ENCODE assay signal across 13 cellular contexts in genomic region chr9:105138306-105138801, GRCh38.
DNase-seq lines count a peak whose midpoint lies in the region; ATAC-seq and TF ChIP-seq lines count a peak whose summit lies in the region.
"Had no signal": no experiment of that assay in that cellular context is flagged by ENCODE, and none has a peak within 500 bp of the region (broad histone marks: within the 10 kb centered on the region; RNA-seq: fewer than 3 reads in every experiment).

No MANE protein-coding gene starts in this region.

- no peak overlapping the region for H3K14ac ChIP-seq in neuronal stem cell (ENCODE audit: low read length)

- no peaks in the 10 kb centered on the region for H3K36me3 Mint-ChIP-seq in activated T-cell treated with anti-CD3 and anti-CD28 coated beads, Interleukin-2, amount 50 U/mL, for 72 hours (ENCODE audit: insufficient read depth in 2 of 2)

- no peak overlapping the region for H3K4me3 Mint-ChIP-seq in activated T-cell treated with anti-CD3 and anti-CD28 coated beads, Interleukin-2, amount 50 U/mL, for 72 hours

- peak overlapping the region; percentile 31 for H2AFZ ChIP-seq in neuronal stem cell (ENCODE audit: low read length)

- no peak overlapping the region for H2BK12ac ChIP-seq in neuronal stem cell (ENCODE audit: low read length)

- no peaks in the 10 kb centered on the region for H3K27me3 Mint-ChIP-seq in activated T-cell treated with anti-CD3 and anti-CD28 coated beads, Interleukin-2, amount 50 U/mL, for 72 hours (ENCODE audit: low read depth)

- H4K91ac ChIP-seq in neuronal stem cell (ENCODE audit: low read depth, low read length, poor library complexity), result no peak overlapping the region

- no peaks in the 10 kb centered on the region for H3K9me3 Mint-ChIP-seq in activated T-cell treated with anti-CD3 and anti-CD28 coated beads, Interleukin-2, amount 50 U/mL, for 72 hours

- H2BK120ac ChIP-seq in neuronal stem cell (ENCODE audit: low read depth, low read length), result no peak overlapping the region

- no peak for TF ChIP-seq CTCF in foreskin fibroblast (IDR thresholded peaks at IDR 0.05; ENCODE audit: low read depth, low read length)

- H3K9ac ChIP-seq in ES-I3 (ENCODE audit: low read depth, low read length) (peak overlapping the region; percentile 4; the same call in 1 of the 2 replicates), neuronal stem cell (ENCODE audit: low read depth, low read length, poor library complexity) (no peak overlapping the region)

- no peak overlapping the region for H2BK5ac ChIP-seq in neuronal stem cell (ENCODE audit: low read length)

- H3K4me1 ChIP-seq in ES-I3 (ENCODE audit: insufficient read depth, low read length), result peaks cover 27% of the 10 kb centered on the region
- peaks cover 11 to 16% of the 10 kb centered on the region in 2 donors for H3K4me1 ChIP-seq in neuronal stem cell (ENCODE audit: control insufficient read depth in 2 of 2, insufficient read depth in 1 of 2, low read depth in 1 of 2, low read length in 2 of 2)

- H3K9me3 ChIP-seq in ES-I3 (ENCODE audit: control insufficient read depth, insufficient read depth, low read length), result no peaks in the 10 kb centered on the region
- no peaks in the 10 kb centered on the region for H3K9me3 ChIP-seq in neuronal stem cell (replicated peaks in 1 of 2; ENCODE audit: control insufficient read depth in 2 of 2, insufficient read depth in 1 of 2, low read depth in 1 of 2, low read length in 2 of 2)

- H3K36me3 ChIP-seq in ES-I3 (ENCODE audit: insufficient read depth, low read length), result no peaks in the 10 kb centered on the region
- no peaks in the 10 kb centered on the region for H3K36me3 ChIP-seq in neuronal stem cell (replicated peaks in 1 of 2; ENCODE audit: control insufficient read depth in 2 of 2, insufficient read depth in 2 of 2, low read length in 2 of 2)
- H3K36me3 ChIP-seq: cardiac muscle cell had no signal

- H3K4me3 ChIP-seq in foreskin fibroblast (ENCODE audit: low read depth in 1 of 2, low read length in 2 of 2), result no peak overlapping the region
- H3K4me3 ChIP-seq in neuronal stem cell (ENCODE audit: low read length in 2 of 2), result no peak overlapping the region
- H3K4me3 ChIP-seq: cardiac muscle cell had no signal

- no peaks in the 10 kb centered on the region for H3K27me3 ChIP-seq in neuronal stem cell (ENCODE audit: control insufficient read depth in 3 of 3, insufficient read depth in 3 of 3, low read depth in 1 of 3, low read length in 3 of 3)
- H3K27me3 ChIP-seq: cardiac muscle cell had no signal

- peak overlapping the region; percentile 11 for H3K27ac ChIP-seq in neuronal stem cell (replicated peaks; ENCODE audit: low read length)
- H3K27ac ChIP-seq: C4-2B, cardiac muscle cell had no signal

- no peaks in the 10 kb centered on the region for H3K79me1 ChIP-seq in neuronal stem cell (ENCODE audit: low read depth, low read length)

- H3K23ac ChIP-seq in neuronal stem cell (ENCODE audit: low read depth, low read length, poor library complexity), result no peak overlapping the region

- H4K8ac ChIP-seq in neuronal stem cell (ENCODE audit: low read depth, low read length), result no peak overlapping the region

- H3K27ac Mint-ChIP-seq in activated T-cell treated with anti-CD3 and anti-CD28 coated beads, Interleukin-2, amount 50 U/mL, for 72 hours, result no peak overlapping the region

- no peak overlapping the region for H3K18ac ChIP-seq in neuronal stem cell (ENCODE audit: low read length)

- no peak overlapping the region for H3K4ac ChIP-seq in neuronal stem cell (ENCODE audit: low read length)

- H2BK15ac ChIP-seq in neuronal stem cell (ENCODE audit: low read length), result no peak overlapping the region

- DNase-seq in NCI-H748 treated with DMSO at 0.1 percent for 48 hours (lab: John Stamatoyannopoulos, UW) (peak; percentile 94), foreskin fibroblast (peak; percentile 36 to 73), neuronal stem cell (ENCODE audit: low spot score) (no peak), posterior vena cava (ENCODE audit: low spot score) (no peak), hepatic stellate cell (ENCODE audit: low spot score) (no peak)
- no peak for DNase-seq in activated T-cell treated with anti-CD3 and anti-CD28 coated beads, Interleukin-2, amount 50 U/mL, for 72 hours
- DNase-seq: activated T-cell treated with anti-CD3 and anti-CD28 coated beads, Interleukin-2, amount 50 U/mL, for 48 hours; NCI-H1417 treated with DMSO at 0.1 percent for 48 hours; stimulated activated CD4-positive, alpha-beta T cell treated with anti-CD3 and anti-CD28 coated beads, Interleukin-12 subunit alpha, Interleukin-12 subunit beta, amount 100 ng/mL, for 4 hours had no signal

- H3K4me2 ChIP-seq in neuronal stem cell (ENCODE audit: insufficient read depth, low read length, poor library complexity, severe bottlenecking), result no peak overlapping the region

- H2AK5ac ChIP-seq in neuronal stem cell (ENCODE audit: low read depth, low read length), result no peak overlapping the region

- intact Hi-C loops in posterior vena cava (cut with DNase I), result no loop called here

- WGBS in neuronal stem cell (ENCODE audit: extremely low coverage in 2 of 2, insufficient read length in 2 of 2, insufficient replicate concordance in 1 of 2), 2 donors, result no CpG with 5 or more reads among the region's 5 CpGs

- no peak for ATAC-seq in activated T-cell treated with anti-CD3 and anti-CD28 coated beads, Interleukin-2, amount 50 U/mL, for 72 hours (replicated peaks in 1 of 2)
- ATAC-seq in SK-N-SH treated with all-trans-retinoic acid at 6 μM for 48 hours, result no peak

- H3K4me1 Mint-ChIP-seq in activated T-cell treated with anti-CD3 and anti-CD28 coated beads, Interleukin-2, amount 50 U/mL, for 72 hours (ENCODE audit: low read depth), result peaks cover 25% of the 10 kb centered on the region

TF ChIP-seq in SK-N-SH treated with all-trans-retinoic acid at 6 μM for 48 hours, 23 proteins besides CTCF, POLR2A, EP300 and RAD21:
- TF ChIP-seq OSR1 (CRISPR knock-in tag; IDR thresholded peaks at IDR 0.05) (no peak), PPARA (CRISPR knock-in tag; IDR thresholded peaks at IDR 0.05; ENCODE audit: borderline replicate concordance) (no peak), RARB (CRISPR knock-in tag; IDR thresholded peaks at IDR 0.05) (no peak), ZNF565 (CRISPR knock-in tag; conservative IDR thresholded peaks at IDR 0.05; ENCODE audit: low read depth) (no peak), BACH2 (CRISPR knock-in tag; IDR thresholded peaks at IDR 0.05; ENCODE audit: borderline replicate concordance) (no peak), ZFP30 (CRISPR knock-in tag; IDR thresholded peaks at IDR 0.05) (no peak), CSDC2 (CRISPR knock-in tag; IDR thresholded peaks at IDR 0.05) (no peak), ZC3H10 (CRISPR knock-in tag; IDR thresholded peaks at IDR 0.05) (no peak), ZNF70 (CRISPR knock-in tag; IDR thresholded peaks at IDR 0.05) (no peak), ZFP3 (CRISPR knock-in tag; IDR thresholded peaks at IDR 0.05) (no peak), TOX (CRISPR knock-in tag; IDR thresholded peaks at IDR 0.05; ENCODE audit: borderline replicate concordance) (no peak), SNAI2 (CRISPR knock-in tag; IDR thresholded peaks at IDR 0.05) (no peak), GLIS3 (CRISPR knock-in tag; IDR thresholded peaks at IDR 0.05) (no peak), TCF4 (CRISPR knock-in tag; IDR thresholded peaks at IDR 0.05; ENCODE audit: borderline replicate concordance) (no peak), ARNTL (CRISPR knock-in tag; IDR thresholded peaks at IDR 0.05; ENCODE audit: borderline replicate concordance, low read depth) (no peak), ZNF8 (CRISPR knock-in tag; IDR thresholded peaks at IDR 0.05) (no peak), CREB5 (CRISPR knock-in tag; IDR thresholded peaks at IDR 0.05; ENCODE audit: low read depth) (no peak)
- TF ChIP-seq, protein P1, sequence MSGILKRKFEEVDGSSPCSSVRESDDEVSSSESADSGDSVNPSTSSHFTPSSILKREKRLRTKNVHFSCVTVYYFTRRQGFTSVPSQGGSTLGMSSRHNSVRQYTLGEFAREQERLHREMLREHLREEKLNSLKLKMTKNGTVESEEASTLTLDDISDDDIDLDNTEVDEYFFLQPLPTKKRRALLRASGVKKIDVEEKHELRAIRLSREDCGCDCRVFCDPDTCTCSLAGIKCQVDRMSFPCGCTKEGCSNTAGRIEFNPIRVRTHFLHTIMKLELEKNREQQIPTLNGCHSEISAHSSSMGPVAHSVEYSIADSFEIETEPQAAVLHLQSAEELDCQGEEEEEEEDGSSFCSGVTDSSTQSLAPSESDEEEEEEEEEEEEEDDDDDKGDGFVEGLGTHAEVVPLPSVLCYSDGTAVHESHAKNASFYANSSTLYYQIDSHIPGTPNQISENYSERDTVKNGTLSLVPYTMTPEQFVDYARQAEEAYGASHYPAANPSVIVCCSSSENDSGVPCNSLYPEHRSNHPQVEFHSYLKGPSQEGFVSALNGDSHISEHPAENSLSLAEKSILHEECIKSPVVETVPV (CRISPR knock-in tag; IDR thresholded peaks at IDR 0.05), result no peak
TF ChIP-seq in SK-N-SH treated with all-trans-retinoic acid at 6 μM for 48 hours: peak in this region for 0.

Comparison
In these comparisons a context has a peak if more than half of its experiments do, and no peak if none do; other contexts are left out.
1. DNase-seq: peak in NCI-H748 treated with DMSO at 0.1 percent for 48 hours (single experiment) and foreskin fibroblast (2 of 2); none in neuronal stem cell (single experiment), posterior vena cava (single experiment), hepatic stellate cell (single experiment) and activated T-cell treated with anti-CD3 and anti-CD28 coated beads, Interleukin-2, amount 50 U/mL, for 72 hours (0 of 2).